In the genomic region with DNA sequence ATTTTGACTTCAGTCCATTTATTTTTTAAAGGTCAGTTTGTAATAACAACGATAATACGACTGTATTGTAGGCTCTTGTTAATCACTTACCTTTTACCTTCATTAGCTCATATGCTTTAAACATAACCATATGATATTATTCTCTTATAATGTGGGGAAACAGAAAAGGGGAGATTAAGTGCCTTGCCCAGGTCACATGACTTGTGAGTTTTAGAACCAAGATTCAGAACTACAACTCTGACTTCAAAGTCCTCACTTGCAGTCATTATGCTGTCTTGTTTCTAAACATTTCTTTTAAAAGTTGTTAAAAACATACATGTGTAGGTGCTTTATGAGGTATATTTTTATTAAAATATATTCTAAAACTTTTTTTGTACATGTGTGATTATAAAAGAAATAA, we compare ENCODE assay signal across 8 cellular contexts.
"Had no signal": no experiment of that assay in that cellular context is flagged by ENCODE, and none has a peak within 500 bp of the region (broad histone marks: within the 10 kb centered on the region; RNA-seq: fewer than 3 reads in every experiment).

No MANE protein-coding gene starts in this region.

- ATAC-seq: GM23338 had no signal

- H3K27ac Mint-ChIP-seq: GM23338, H9 had no signal

- FAIRE-seq: H1, H54, HTR-8/SVneo had no signal

- H3K4me1 Mint-ChIP-seq: GM23338, H9 had no signal

- H3K4me3 Mint-ChIP-seq: GM23338, H9 had no signal

- H3K4me2 ChIP-seq: GM23338 had no signal

- DNase-seq: H9, HCEC 1CT, IMR-90, KG1 had no signal

- H2AFZ ChIP-seq: GM23338 had no signal

- H3K4me3 ChIP-seq: GM23338 had no signal
